In genomic region chr9:132411091-132411508, GRCh38 we compare ENCODE assay signal across 9 cellular contexts. TPM values are rescaled to one million over a fixed set of nuclear protein-coding genes. Genes with fewer than 3 reads are reported as not detected.
DNase-seq lines count a peak whose midpoint lies in the region; ATAC-seq and TF ChIP-seq lines count a peak whose summit lies in the region.
"Had no signal": no experiment of that assay in that cellular context is flagged by ENCODE, and none has a peak within 500 bp of the region (broad histone marks: within the 10 kb centered on the region; RNA-seq: fewer than 3 reads in every experiment).

No MANE protein-coding gene starts in this region.

- peak overlapping the region; percentile 98 for H3K4me2 ChIP-seq in BLaER1

- H3K9me3 ChIP-seq in BLaER1 (no peaks in the 10 kb centered on the region), thoracic aorta (no peaks in the 10 kb centered on the region)

- H3K9me3 Mint-ChIP-seq in natural killer cell treated with Interleukin-12 subunit alpha and Interleukin-12 subunit beta and Interleukin-15 and Interleukin-18, amount 100 ng/mL, for 72 hours: no peaks in the 10 kb centered on the region

- no peak overlapping the region for H3K27ac Mint-ChIP-seq in natural killer cell treated with Interleukin-12 subunit alpha and Interleukin-12 subunit beta and Interleukin-15 and Interleukin-18, amount 100 ng/mL, for 72 hours

- H3K4me1 Mint-ChIP-seq in natural killer cell treated with Interleukin-12 subunit alpha and Interleukin-12 subunit beta and Interleukin-15 and Interleukin-18, amount 100 ng/mL, for 72 hours (ENCODE audit: low read depth in 2 of 2): peaks cover 14 to 17% of the 10 kb centered on the region in 2 donors

- CTCF ChIA-PET in HEK293T (lab: Yijun Ruan, JAX): no interaction called here

- POLR2A ChIA-PET in HEK293T (lab: Yijun Ruan, JAX): no interaction called here

- H3K36me3 Mint-ChIP-seq in natural killer cell treated with Interleukin-12 subunit alpha and Interleukin-12 subunit beta and Interleukin-15 and Interleukin-18, amount 100 ng/mL, for 72 hours: no peaks in the 10 kb centered on the region

- H3K36me3 ChIP-seq in BLaER1 (no peaks in the 10 kb centered on the region), thoracic aorta (no peaks in the 10 kb centered on the region)

- H3K4me3 ChIP-seq in BLaER1 (peak overlapping the region; percentile 66), thoracic aorta (peak overlapping the region; percentile 72)

- peak; percentile 56 to 59 for ATAC-seq in natural killer cell treated with Interleukin-12 subunit alpha and Interleukin-12 subunit beta and Interleukin-15 and Interleukin-18, amount 100 ng/mL, for 72 hours
- ATAC-seq in thoracic aorta (ENCODE audit: insufficient number of reproducible peaks, low FRiP score, low read depth): no peak

- TF ChIP-seq POLR2A in erythroblast (IDR thresholded peaks at IDR 0.05; ENCODE audit: low read length): no peak

- H3K9ac ChIP-seq in BLaER1: no peak overlapping the region

- H3K27me3 ChIP-seq in BLaER1 (peaks cover 30% of the 10 kb centered on the region), thoracic aorta (replicated peaks; ENCODE audit: insufficient read depth) (no peaks in the 10 kb centered on the region)

- peaks cover 42% of the 10 kb centered on the region for H3K4me1 ChIP-seq in BLaER1
- H3K4me1 ChIP-seq in thoracic aorta (ENCODE audit: control insufficient read depth in 1 of 2, low read depth in 2 of 2): peaks cover 12 to 23% of the 10 kb centered on the region in 2 donors

- TF ChIP-seq CTCF in thoracic aorta (IDR thresholded peaks at IDR 0.05): peak; percentile 37

- peak overlapping the region; percentile 71 for H3K4me3 Mint-ChIP-seq in natural killer cell treated with Interleukin-12 subunit alpha and Interleukin-12 subunit beta and Interleukin-15 and Interleukin-18, amount 100 ng/mL, for 72 hours

- peaks cover 14% of the 10 kb centered on the region for H4K20me1 ChIP-seq in BLaER1

- H3K27ac ChIP-seq in BLaER1: no peak overlapping the region
- H3K27ac ChIP-seq in thoracic aorta: no peak overlapping the region

- DNase-seq in HEK293T (ENCODE audit: extremely low spot score) (peak; percentile 40), NCI-H460 (ENCODE audit: extremely low read depth, low read depth) (peak; percentile 32), erythroblast (lab: John Stamatoyannopoulos, UW) (peak; percentile 58 to 71), thoracic aorta (ENCODE audit: low spot score) (no peak), OCI-M2 (lab: John Stamatoyannopoulos, UW; ENCODE audit: unreplicated experiment) (no peak)
- DNase-seq in activated CD8-positive, alpha-beta memory T cell treated with anti-CD3 and anti-CD28 coated beads, Interleukin-2, amount 50 U/mL, for 48 hours: peak; percentile 85
- DNase-seq in natural killer cell treated with Interleukin-12 subunit alpha and Interleukin-12 subunit beta and Interleukin-15 and Interleukin-18, amount 100 ng/mL, for 72 hours (ENCODE audit: low spot score): peak; percentile 67

- peaks cover 22 to 38% of the 10 kb centered on the region in 2 donors for H3K27me3 Mint-ChIP-seq in natural killer cell treated with Interleukin-12 subunit alpha and Interleukin-12 subunit beta and Interleukin-15 and Interleukin-18, amount 100 ng/mL, for 72 hours

TF ChIP-seq in HEK293T, 16 proteins besides CTCF, POLR2A, EP300 and RAD21:
- TF ChIP-seq, protein P1, sequence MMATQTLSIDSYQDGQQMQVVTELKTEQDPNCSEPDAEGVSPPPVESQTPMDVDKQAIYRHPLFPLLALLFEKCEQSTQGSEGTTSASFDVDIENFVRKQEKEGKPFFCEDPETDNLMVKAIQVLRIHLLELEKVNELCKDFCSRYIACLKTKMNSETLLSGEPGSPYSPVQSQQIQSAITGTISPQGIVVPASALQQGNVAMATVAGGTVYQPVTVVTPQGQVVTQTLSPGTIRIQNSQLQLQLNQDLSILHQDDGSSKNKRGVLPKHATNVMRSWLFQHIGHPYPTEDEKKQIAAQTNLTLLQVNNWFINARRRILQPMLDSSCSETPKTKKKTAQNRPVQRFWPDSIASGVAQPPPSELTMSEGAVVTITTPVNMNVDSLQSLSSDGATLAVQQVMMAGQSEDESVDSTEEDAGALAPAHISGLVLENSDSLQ (IDR thresholded peaks at IDR 0.05): no peak
- TF ChIP-seq CTBP1 (IDR thresholded peaks at IDR 0.05; ENCODE audit: borderline replicate concordance): no peak
- no peak for TF ChIP-seq SP1 (IDR thresholded peaks at IDR 0.05)
- TF ChIP-seq SUZ12 (IDR thresholded peaks at IDR 0.05): no peak
- no peak for TF ChIP-seq HDGF (IDR thresholded peaks at IDR 0.05; ENCODE audit: borderline replicate concordance)
- no peak for TF ChIP-seq FOXA1 (IDR thresholded peaks at IDR 0.05)
- TF ChIP-seq ARNT (IDR thresholded peaks at IDR 0.05): no peak
- TF ChIP-seq NFRKB (IDR thresholded peaks at IDR 0.05): no peak
- TF ChIP-seq FOXM1 (IDR thresholded peaks at IDR 0.05; ENCODE audit: borderline replicate concordance): no peak

RNA-seq across cellular contexts. Expression of gene CFAP77, which starts 1.1 kb away (rescaled TPM):
- total RNA-seq in NCI-H460 (2014; rRNA removed; shearing (Covaris generic)): not detected in 2 replicates
- polyA plus RNA-seq in NCI-H460 (2014; cell fraction: nucleus; rRNA removed): not detected in 2 replicates
- not detected for total RNA-seq in natural killer cell treated with Interleukin-12 subunit alpha and Interleukin-12 subunit beta and Interleukin-15 and Interleukin-18, amount 100 ng/mL, for 72 hours
- not detected for total RNA-seq in thoracic aorta
- total RNA-seq: urinary bladder had no signal
- polyA plus RNA-seq: urinary bladder had no signal

RNA-seq across cellular contexts. Expression of gene TTF1, which starts 4.5 kb away (rescaled TPM):
- total RNA-seq in NCI-H460 (2014; rRNA removed; shearing (Covaris generic)): 9.9 and 15.7 TPM in 2 replicates
- polyA plus RNA-seq in NCI-H460 (2014; cell fraction: nucleus; rRNA removed): 9.7 and 11.6 TPM in 2 replicates
- total RNA-seq in natural killer cell treated with Interleukin-12 subunit alpha and Interleukin-12 subunit beta and Interleukin-15 and Interleukin-18, amount 100 ng/mL, for 72 hours: 10 to 100 TPM; 17.1 to 29.2 TPM
- 10 to 100 TPM; 11.5 to 11.8 TPM for total RNA-seq in thoracic aorta

RNA-seq across cellular contexts. Expression of gene SETX, which starts 56.3 kb away (rescaled TPM):
- total RNA-seq in NCI-H460 (2014; rRNA removed; shearing (Covaris generic)): 52.8 and 59.3 TPM in 2 replicates
- polyA plus RNA-seq in NCI-H460 (2014; cell fraction: nucleus; rRNA removed): 29.4 and 30.1 TPM in 2 replicates
- 10 to 100 TPM; 66.1 to 67.4 TPM for total RNA-seq in natural killer cell treated with Interleukin-12 subunit alpha and Interleukin-12 subunit beta and Interleukin-15 and Interleukin-18, amount 100 ng/mL, for 72 hours
- 10 to 100 TPM; 57.9 to 78.5 TPM for total RNA-seq in thoracic aorta

Comparison
In these comparisons a context has a peak if more than half of its experiments do, and no peak if none do; other contexts are left out.
1. DNase-seq: peak in HEK293T (single experiment), NCI-H460 (single experiment), activated CD8-positive, alpha-beta memory T cell treated with anti-CD3 and anti-CD28 coated beads, Interleukin-2, amount 50 U/mL, for 48 hours (single experiment), erythroblast (2 of 2) and natural killer cell treated with Interleukin-12 subunit alpha and Interleukin-12 subunit beta and Interleukin-15 and Interleukin-18, amount 100 ng/mL, for 72 hours (single experiment); none in thoracic aorta (single experiment) and OCI-M2 (single experiment).